ENCODE assay signal across 8 cellular contexts in the genomic region with DNA sequence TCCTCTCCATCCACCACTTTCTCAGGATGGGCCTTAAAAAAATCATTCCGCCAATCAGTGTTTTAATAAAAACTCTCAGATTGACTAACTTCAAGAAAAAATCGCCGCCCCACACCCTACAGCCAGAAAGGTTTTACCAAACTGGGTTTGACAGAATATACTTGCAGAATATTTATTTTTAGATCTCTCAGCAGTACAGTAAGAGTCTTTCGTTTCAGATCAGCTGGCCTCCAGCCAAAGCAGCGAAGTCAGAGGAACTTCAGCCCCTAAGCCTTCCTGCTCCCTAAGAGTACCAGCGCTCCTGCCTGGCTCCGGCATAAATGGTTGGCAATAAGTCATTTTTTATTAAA. TPM values are rescaled to one million over a fixed set of nuclear protein-coding genes. Genes with fewer than 3 reads are reported as not detected.
DNase-seq lines count a peak whose midpoint lies in the region; ATAC-seq, FAIRE-seq and TF ChIP-seq lines count a peak whose summit lies in the region.

No MANE protein-coding gene starts in this region.

- H2BK5ac ChIP-seq in mesenchymal stem cell (ENCODE audit: low read depth, low read length, poor library complexity, severe bottlenecking) = no peak overlapping the region

- H3K27me3 Mint-ChIP-seq in neural progenitor cell (ENCODE audit: insufficient read depth, low read depth) = peaks cover 3% of the 10 kb centered on the region

- H3K9me3 ChIP-seq in MG63 (no peaks in the 10 kb centered on the region), mesenchymal stem cell (ENCODE audit: control insufficient read depth, low read length) (no peaks in the 10 kb centered on the region), thoracic aorta (no peaks in the 10 kb centered on the region), neural progenitor cell (ENCODE audit: low read depth) (no peaks in the 10 kb centered on the region)

- 86% methylated on average over 5 of the region's 7 CpGs for WGBS in mesenchymal stem cell

- H3K23ac ChIP-seq in mesenchymal stem cell (ENCODE audit: low read length in 2 of 2) = no peak overlapping the region

- no peaks in the 10 kb centered on the region for H3K9me3 Mint-ChIP-seq in neural progenitor cell

- H3F3A ChIP-seq in neural progenitor cell (ENCODE audit: low read depth) = no peaks in the 10 kb centered on the region

- H2BK15ac ChIP-seq in mesenchymal stem cell (ENCODE audit: low read depth, poor library complexity, severe bottlenecking) = no peak overlapping the region

- H3K36me3 ChIP-seq in MG63 (peaks cover 58% of the 10 kb centered on the region), bronchial epithelial cell (ENCODE audit: control insufficient read depth, insufficient read depth, low read length) (peaks cover 7% of the 10 kb centered on the region), mesenchymal stem cell (ENCODE audit: control insufficient read depth in 1 of 2, insufficient read depth in 2 of 2, low read depth in 1 of 2, low read length in 2 of 2) (peaks cover 34 to 55% of the 10 kb centered on the region in 2 experiments), thoracic aorta (no peaks in the 10 kb centered on the region), neural progenitor cell (peaks cover 13% of the 10 kb centered on the region)

- H2AFZ ChIP-seq in mesenchymal stem cell (ENCODE audit: low read depth, low read length) (no peak overlapping the region), neural progenitor cell (replicated peaks) (no peak overlapping the region)

- H3K9ac ChIP-seq in mesenchymal stem cell (ENCODE audit: low read length) (peak overlapping the region; percentile 79), neural progenitor cell (no peak overlapping the region)

- no peak overlapping the region for H3K4me3 Mint-ChIP-seq in neural progenitor cell

- peak overlapping the region; percentile 25 to 72 for H3K18ac ChIP-seq in mesenchymal stem cell (ENCODE audit: low read depth in 1 of 2, low read length in 2 of 2)

- DNase-seq in MG63 (peak; percentile 54), bronchial epithelial cell (ENCODE audit: low read depth) (peak; percentile 58), mesenchymal stem cell (peak; percentile 87), thoracic aorta (ENCODE audit: low spot score) (peak; percentile 67), neural progenitor cell (ENCODE audit: low spot score) (no peak), COLO668 (lab: John Stamatoyannopoulos, UW; ENCODE audit: unreplicated experiment) (no peak)

- no peak for FAIRE-seq in bronchial epithelial cell (lab: Jason Lieb, UNC)

- no peaks in the 10 kb centered on the region for H4K20me1 ChIP-seq in neural progenitor cell (ENCODE audit: low read depth)

- peak overlapping the region; percentile 82 for H4K8ac ChIP-seq in mesenchymal stem cell (ENCODE audit: low read length)

- H3K14ac ChIP-seq in mesenchymal stem cell (ENCODE audit: low read length in 2 of 2) = no peak overlapping the region

- H3K27me3 ChIP-seq in MG63 (no peaks in the 10 kb centered on the region), bronchial epithelial cell (ENCODE audit: control insufficient read depth, insufficient read depth, low read length) (no peaks in the 10 kb centered on the region), mesenchymal stem cell (ENCODE audit: control insufficient read depth in 1 of 2, insufficient read depth in 1 of 2, low read length in 2 of 2) (no peaks in the 10 kb centered on the region), thoracic aorta (replicated peaks; ENCODE audit: insufficient read depth) (no peaks in the 10 kb centered on the region), neural progenitor cell (no peaks in the 10 kb centered on the region)

- H3K79me2 ChIP-seq in neural progenitor cell (ENCODE audit: low read depth) = no peaks in the 10 kb centered on the region

- H3K27ac ChIP-seq in mesenchymal stem cell (ENCODE audit: low read length, poor library complexity, severe bottlenecking) (peak overlapping the region; percentile 22), thoracic aorta (peak overlapping the region; percentile 20 to 47), neural progenitor cell (no peak overlapping the region)

- peak; percentile 55 for ATAC-seq in GM18498 (IDR thresholded peaks at IDR 0.05; ENCODE audit: unreplicated experiment)
- ATAC-seq in GM21723 (IDR thresholded peaks at IDR 0.05; ENCODE audit: unreplicated experiment) = peak; percentile 61
- ATAC-seq in thoracic aorta (ENCODE audit: insufficient number of reproducible peaks, low FRiP score, low read depth) = no peak

- H3K4me1 ChIP-seq in mesenchymal stem cell (ENCODE audit: control insufficient read depth, insufficient read depth, low read depth, low read length) (peaks cover 21% of the 10 kb centered on the region), thoracic aorta (ENCODE audit: control insufficient read depth in 1 of 2, low read depth in 2 of 2) (peaks cover 18 to 31% of the 10 kb centered on the region in 2 donors), neural progenitor cell (no peaks in the 10 kb centered on the region)

- no peak overlapping the region for H2BK12ac ChIP-seq in mesenchymal stem cell (ENCODE audit: low read length in 2 of 2)

- H4K91ac ChIP-seq in mesenchymal stem cell (ENCODE audit: low read length) = no peak overlapping the region

- H3K79me1 ChIP-seq in mesenchymal stem cell (replicated peaks; ENCODE audit: low read length, poor library complexity, severe bottlenecking) = peaks cover 28% of the 10 kb centered on the region

- peaks cover 25% of the 10 kb centered on the region for H3K36me3 Mint-ChIP-seq in neural progenitor cell

- TF ChIP-seq CTCF in bronchial epithelial cell (IDR thresholded peaks at IDR 0.05; ENCODE audit: insufficient read depth, low read length, severe bottlenecking) (no peak), thoracic aorta (IDR thresholded peaks at IDR 0.05) (no peak), neural progenitor cell (IDR thresholded peaks at IDR 0.05) (no peak)

- peak overlapping the region; percentile 22 for H2BK120ac ChIP-seq in mesenchymal stem cell (ENCODE audit: low read depth, low read length)

- no peak overlapping the region for H3K27ac Mint-ChIP-seq in neural progenitor cell

- H3K4me3 ChIP-seq in MG63 (no peak overlapping the region), bronchial epithelial cell (ENCODE audit: low read depth, low read length) (no peak overlapping the region), mesenchymal stem cell (ENCODE audit: insufficient read depth in 1 of 2, low read depth in 1 of 2, low read length in 2 of 2) (peak overlapping the region in 1 of 2 experiments; percentile 1), thoracic aorta (peak overlapping the region; percentile 58), neural progenitor cell (no peak overlapping the region)

- no peaks in the 10 kb centered on the region for H3K4me1 Mint-ChIP-seq in neural progenitor cell

- H2AK5ac ChIP-seq in mesenchymal stem cell (ENCODE audit: low read length, severe bottlenecking) = peak overlapping the region; percentile 50

- no peak overlapping the region for H3K4ac ChIP-seq in mesenchymal stem cell (ENCODE audit: low read depth in 1 of 2, low read length in 2 of 2)

- H3K4me2 ChIP-seq in mesenchymal stem cell (ENCODE audit: low read length, poor library complexity, severe bottlenecking) = no peak overlapping the region
- no peak overlapping the region for H3K4me2 ChIP-seq in neural progenitor cell

RNA-seq across cellular contexts. Expression of a gene that starts 24.7 kb away (rescaled TPM):
- 36.2 and 40.6 TPM in 2 replicates for total RNA-seq in MG63 (2014; rRNA removed; shearing (Covaris generic); ENCODE audit: low replicate concordance)
- total RNA-seq in bronchial epithelial cell (34.4 and 44.5 TPM in 2 replicates), thoracic aorta (10 to 100 TPM in 1 of 2 donors, 1 to 10 TPM in 1; 7.3 to 17.9 TPM), neural progenitor cell (ENCODE audit: low replicate concordance) (52.8 and 54.9 TPM in 2 replicates)
- 31.7 TPM for polyA plus RNA-seq in mesenchymal stem cell (2013, experiment 1 of 2)
- 30.4 TPM for polyA plus RNA-seq in mesenchymal stem cell (2013, experiment 2 of 2)

Comparison
In these comparisons a context has a peak if more than half of its experiments do, and no peak if none do; other contexts are left out.
1. DNase-seq: peak in MG63 (single experiment), bronchial epithelial cell (single experiment), mesenchymal stem cell (single experiment) and thoracic aorta (single experiment); none in neural progenitor cell (single experiment) and COLO668 (single experiment).